36 cellular contexts compared by ENCODE assay signal in the genomic region with DNA sequence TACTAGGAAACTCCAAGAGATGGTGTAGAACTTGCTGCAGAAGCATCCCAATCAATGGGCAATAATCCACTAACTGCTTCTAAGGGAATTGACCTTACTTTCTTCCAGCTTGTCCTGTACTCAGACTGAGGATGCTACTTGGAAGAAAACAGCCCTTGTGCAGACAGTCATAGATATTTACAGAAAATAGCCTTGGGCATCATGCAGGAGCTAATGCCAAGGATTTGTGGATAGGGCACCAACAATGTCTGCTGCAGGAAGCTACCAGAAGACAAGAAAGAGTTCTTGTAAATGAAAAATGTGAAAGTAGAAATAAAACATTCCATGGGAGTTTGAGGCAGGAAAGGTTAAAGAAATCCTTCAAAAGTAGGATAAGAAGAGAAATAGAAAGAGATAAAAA.
"Had no signal": no experiment of that assay in that cellular context is flagged by ENCODE, and none has a peak within 500 bp of the region (broad histone marks: within the 10 kb centered on the region; RNA-seq: fewer than 3 reads in every experiment).

No MANE protein-coding gene starts in this region.

- H3K9me3 Mint-ChIP-seq: activated naive CD4-positive, alpha-beta T cell treated with anti-CD3 and anti-CD28 coated beads, Interleukin-2, amount 10 ng/mL, durations not matched to agents 7 days and 5 days; activated naive CD8-positive, alpha-beta T cell treated with anti-CD3 and anti-CD28 coated beads, Interleukin-2, amount 10 ng/mL, durations not matched to agents 7 days and 5 days; activated T-helper 1 cell treated with anti-CD3 and anti-CD28 coated beads, Interleukin-12 subunit alpha, Interleukin-12 subunit beta, Interleukin-2, Interleukin-4 antibody, amounts not matched to agents 30 ng/mL and 10 ng/mL and 1 ng/mL, durations not matched to agents 14 hours and 24 hours and 36 hours; T-helper 1 cell treated with Interleukin-12 subunit alpha and Interleukin-12 subunit beta and Interleukin-4 antibody, amounts not matched to agents 30 μg/mL and 1 μg/mL, for 36 hours; T-helper 2 cell treated with Interferon-gamma antibody and Interleukin-4, amounts not matched to agents 5 μg/mL and 100 μg/mL, for 36 hours had no signal

- DNase-seq: activated B cell treated with CpG ODN at 0.5 μM for 24 hours; activated CD4-positive, alpha-beta memory T cell treated with anti-CD3 and anti-CD28 coated beads for 36 hours; activated CD4-positive, alpha-beta T cell treated with anti-CD3 and anti-CD28 coated beads for 4 hours; activated CD4-positive, alpha-beta T cell treated with anti-CD3 and anti-CD28 coated beads, Interleukin-2, amount 10 ng/mL, durations not matched to agents 24 days and 14 days; activated CD4-positive, alpha-beta T cell treated with anti-CD3 and anti-CD28 coated beads, Interleukin-2, amount 50 U/mL, for 1 hour; activated CD4-positive, alpha-beta T cell treated with anti-CD3 and anti-CD28 coated beads, Interleukin-2, amount 50 U/mL, for 4 hours; activated CD4-positive, CD25-positive, alpha-beta regulatory T cell treated with anti-CD3 and anti-CD28 coated beads, Interleukin-2, amount 50 U/mL, for 72 hours; activated CD8-positive, alpha-beta memory T cell treated with anti-CD3 and anti-CD28 coated beads, Interleukin-2, amount 50 U/mL, for 4 hours; activated CD8-positive, alpha-beta T cell treated with anti-CD3 and anti-CD28 coated beads for 36 hours; activated effector memory CD4-positive, alpha-beta T cell treated with Interleukin-2 at 50 U/mL for 16 hours; activated gamma-delta T cell; activated naive CD4-positive, alpha-beta T cell treated with anti-CD3 and anti-CD28 coated beads, Interleukin-2, amount 10 ng/mL, durations not matched to agents 7 days and 5 days; activated naive CD4-positive, alpha-beta T cell treated with Interleukin-2 at 50 U/mL for 16 hours; activated naive CD8-positive, alpha-beta T cell treated with anti-CD3 and anti-CD28 coated beads, Interleukin-2, amount 10 ng/mL, durations not matched to agents 7 days and 5 days; activated naive CD8-positive, alpha-beta T cell treated with anti-CD3 and anti-CD28 coated beads, Interleukin-2, amount 50 U/mL, for 24 hours; activated T-cell treated with anti-CD3 and anti-CD28 coated beads for 4 hours; activated T-cell treated with anti-CD3 and anti-CD28 coated beads, Interleukin-2, amount 50 U/mL, for 1 hour; activated T-cell treated with anti-CD3 and anti-CD28 coated beads, Interleukin-2, amount 50 U/mL, for 4 hours; activated T-cell treated with anti-CD3 and anti-CD28 coated beads, Interleukin-2, amount 50 U/mL, for 72 hours; amygdala; anterior cingulate cortex; caudate nucleus; cerebellar nuclear complex; T-helper 1 cell; T-helper 2 cell; T-helper 9 cell had no signal

- ATAC-seq: activated CD8-positive, alpha-beta T cell treated with anti-CD3 and anti-CD28 coated beads for 36 hours; activated naive CD8-positive, alpha-beta T cell treated with anti-CD3 and anti-CD28 coated beads, Interleukin-2, amount 50 U/mL, for 24 hours; activated T-cell treated with anti-CD3 and anti-CD28 coated beads, Interleukin-2, amount 50 U/mL, for 4 hours; activated T-cell treated with anti-CD3 and anti-CD28 coated beads, Interleukin-2, amount 50 U/mL, for 72 hours; activated T-helper 17 cell treated with anti-CD3 and anti-CD28 coated beads, Interleukin-2, amount 50 U/mL, for 72 hours had no signal

- H3K4me1 Mint-ChIP-seq: activated CD4-positive, alpha-beta T cell treated with anti-CD3 and anti-CD28 coated beads, Interleukin-2, amount 10 ng/mL, durations not matched to agents 24 days and 14 days; activated naive CD4-positive, alpha-beta T cell treated with anti-CD3 and anti-CD28 coated beads, Interleukin-2, amount 10 ng/mL, durations not matched to agents 7 days and 5 days; activated naive CD4-positive, alpha-beta T cell treated with anti-CD3 and anti-CD28 coated beads, Interleukin-2, amount 50 U/mL, for 24 hours; activated naive CD8-positive, alpha-beta T cell treated with anti-CD3 and anti-CD28 coated beads, Interleukin-2, amount 10 ng/mL, durations not matched to agents 7 days and 5 days; activated naive CD8-positive, alpha-beta T cell treated with anti-CD3 and anti-CD28 coated beads, Interleukin-2, amount 50 U/mL, for 24 hours; activated T-helper 17 cell treated with anti-CD3 and anti-CD28 coated beads, Interleukin-2, amount 50 U/mL, for 72 hours; brain; central memory CD8-positive, alpha-beta T cell had no signal

- H3K4me3 Mint-ChIP-seq: activated B cell treated with CpG ODN at 0.5 μM for 24 hours; activated CD4-positive, alpha-beta memory T cell treated with anti-CD3 and anti-CD28 coated beads for 36 hours; activated CD4-positive, alpha-beta T cell treated with anti-CD3 and anti-CD28 coated beads, Interleukin-2, amount 10 ng/mL, durations not matched to agents 24 days and 14 days; activated CD8-positive, alpha-beta T cell treated with anti-CD3 and anti-CD28 coated beads for 36 hours; activated naive CD4-positive, alpha-beta T cell treated with anti-CD3 and anti-CD28 coated beads, Interleukin-2, amount 10 ng/mL, durations not matched to agents 7 days and 5 days; activated naive CD4-positive, alpha-beta T cell treated with anti-CD3 and anti-CD28 coated beads, Interleukin-2, amount 50 U/mL, for 24 hours; activated naive CD8-positive, alpha-beta T cell; activated naive CD8-positive, alpha-beta T cell treated with anti-CD3 and anti-CD28 coated beads, Interleukin-2, amount 10 ng/mL, durations not matched to agents 7 days and 5 days; activated naive CD8-positive, alpha-beta T cell treated with anti-CD3 and anti-CD28 coated beads, Interleukin-2, amount 50 U/mL, for 24 hours; activated T-cell treated with anti-CD3 and anti-CD28 coated beads, Interleukin-2, amount 50 U/mL, for 4 hours; activated T-cell treated with anti-CD3 and anti-CD28 coated beads, Interleukin-2, amount 50 U/mL, for 72 hours; activated T-helper 1 cell treated with anti-CD3 and anti-CD28 coated beads, Interleukin-12 subunit alpha, Interleukin-12 subunit beta, Interleukin-2, Interleukin-4 antibody, amounts not matched to agents 30 ng/mL and 10 ng/mL and 1 ng/mL, durations not matched to agents 14 hours and 24 hours and 36 hours; activated T-helper 17 cell treated with anti-CD3 and anti-CD28 coated beads, Interleukin-2, amount 50 U/mL, for 72 hours; brain; central memory CD8-positive, alpha-beta T cell; T-helper 1 cell treated with Interleukin-12 subunit alpha and Interleukin-12 subunit beta and Interleukin-4 antibody, amounts not matched to agents 30 μg/mL and 1 μg/mL, for 36 hours; T-helper 2 cell treated with Interferon-gamma antibody and Interleukin-4, amounts not matched to agents 5 μg/mL and 100 μg/mL, for 36 hours had no signal

- H3K27ac Mint-ChIP-seq: activated B cell treated with CpG ODN at 0.5 μM for 24 hours; activated CD4-positive, alpha-beta memory T cell treated with anti-CD3 and anti-CD28 coated beads for 36 hours; activated CD4-positive, alpha-beta T cell treated with anti-CD3 and anti-CD28 coated beads, Interleukin-2, amount 10 ng/mL, durations not matched to agents 24 days and 14 days; activated CD8-positive, alpha-beta T cell treated with anti-CD3 and anti-CD28 coated beads for 36 hours; activated naive CD4-positive, alpha-beta T cell treated with anti-CD3 and anti-CD28 coated beads, Interleukin-2, amount 10 ng/mL, durations not matched to agents 7 days and 5 days; activated naive CD4-positive, alpha-beta T cell treated with anti-CD3 and anti-CD28 coated beads, Interleukin-2, amount 50 U/mL, for 24 hours; activated naive CD8-positive, alpha-beta T cell; activated naive CD8-positive, alpha-beta T cell treated with anti-CD3 and anti-CD28 coated beads, Interleukin-2, amount 10 ng/mL, durations not matched to agents 7 days and 5 days; activated naive CD8-positive, alpha-beta T cell treated with anti-CD3 and anti-CD28 coated beads, Interleukin-2, amount 50 U/mL, for 24 hours; activated T-cell treated with anti-CD3 and anti-CD28 coated beads, Interleukin-2, amount 50 U/mL, for 72 hours; activated T-helper 1 cell treated with anti-CD3 and anti-CD28 coated beads, Interleukin-12 subunit alpha, Interleukin-12 subunit beta, Interleukin-2, Interleukin-4 antibody, amounts not matched to agents 30 ng/mL and 10 ng/mL and 1 ng/mL, durations not matched to agents 14 hours and 24 hours and 36 hours; activated T-helper 17 cell treated with anti-CD3 and anti-CD28 coated beads, Interleukin-2, amount 50 U/mL, for 72 hours; brain; T-helper 1 cell treated with Interleukin-12 subunit alpha and Interleukin-12 subunit beta and Interleukin-4 antibody, amounts not matched to agents 30 μg/mL and 1 μg/mL, for 36 hours; T-helper 2 cell treated with Interferon-gamma antibody and Interleukin-4, amounts not matched to agents 5 μg/mL and 100 μg/mL, for 36 hours had no signal

- FAIRE-seq: bronchial epithelial cell, TTC549 had no signal

- H3K36me3 Mint-ChIP-seq: activated naive CD4-positive, alpha-beta T cell treated with anti-CD3 and anti-CD28 coated beads, Interleukin-2, amount 10 ng/mL, durations not matched to agents 7 days and 5 days; brain had no signal
